Comparison of ENCODE assay signal across 9 cellular contexts in genomic region chr3:72123908-72124441, GRCh38.
DNase-seq lines count a peak whose midpoint lies in the region; ATAC-seq and TF ChIP-seq lines count a peak whose summit lies in the region.
"Had no signal": no experiment of that assay in that cellular context is flagged by ENCODE, and none has a peak within 500 bp of the region (broad histone marks: within the 10 kb centered on the region; RNA-seq: fewer than 3 reads in every experiment).

No MANE protein-coding gene starts in this region.

- no peak for TF ChIP-seq CTCF in brain microvascular endothelial cell (IDR thresholded peaks at IDR 0.05; ENCODE audit: low read depth, low read length, missing control alignments)

- ATAC-seq in HG03342 (IDR thresholded peaks at IDR 0.05; ENCODE audit: unreplicated experiment) = peak; percentile 58

- DNase-seq in NCI-H2029 (lab: John Stamatoyannopoulos, UW) = peak; percentile 41
- DNase-seq in NCI-H2029 treated with DMSO at 0.1 percent for 48 hours (lab: John Stamatoyannopoulos, UW) = no peak
- peak; percentile 90 for DNase-seq in brain microvascular endothelial cell
- DNase-seq in non-pigmented ciliary epithelial cell (ENCODE audit: low read depth) = peak; percentile 55
- no peak for DNase-seq in epidermal melanocyte (ENCODE audit: insufficient read length, low spot score)
- DNase-seq in NK-92 (lab: John Stamatoyannopoulos, UW; ENCODE audit: unreplicated experiment) = no peak
- DNase-seq in midbrain (lab: John Stamatoyannopoulos, UW) = no peak

- in situ Hi-C loops in brain microvascular endothelial cell (cut with HindIII; ENCODE audit: low pct_ligation_motif_present, low sequenced_read_pairs) = no loop called here

- no peaks in the 10 kb centered on the region for H3K36me3 ChIP-seq in brain microvascular endothelial cell (replicated peaks)
- H3K36me3 ChIP-seq: BLaER1 had no signal

- H3K27me3 ChIP-seq in brain microvascular endothelial cell (replicated peaks) = no peaks in the 10 kb centered on the region
- H3K27me3 ChIP-seq: BLaER1 had no signal

- no peak overlapping the region for H3K27ac ChIP-seq in brain microvascular endothelial cell
- H3K27ac ChIP-seq: BLaER1 had no signal

- no peak overlapping the region for H3K4me3 ChIP-seq in brain microvascular endothelial cell (ENCODE audit: low read depth, low read length)
- H3K4me3 ChIP-seq: BLaER1 had no signal

Comparison
In these comparisons a context has a peak if more than half of its experiments do, and no peak if none do; other contexts are left out.
1. DNase-seq: peak in NCI-H2029 (single experiment), brain microvascular endothelial cell (single experiment) and non-pigmented ciliary epithelial cell (single experiment); none in NCI-H2029 treated with DMSO at 0.1 percent for 48 hours (single experiment), epidermal melanocyte (single experiment), NK-92 (single experiment) and midbrain (single experiment).